In the genomic region with DNA sequence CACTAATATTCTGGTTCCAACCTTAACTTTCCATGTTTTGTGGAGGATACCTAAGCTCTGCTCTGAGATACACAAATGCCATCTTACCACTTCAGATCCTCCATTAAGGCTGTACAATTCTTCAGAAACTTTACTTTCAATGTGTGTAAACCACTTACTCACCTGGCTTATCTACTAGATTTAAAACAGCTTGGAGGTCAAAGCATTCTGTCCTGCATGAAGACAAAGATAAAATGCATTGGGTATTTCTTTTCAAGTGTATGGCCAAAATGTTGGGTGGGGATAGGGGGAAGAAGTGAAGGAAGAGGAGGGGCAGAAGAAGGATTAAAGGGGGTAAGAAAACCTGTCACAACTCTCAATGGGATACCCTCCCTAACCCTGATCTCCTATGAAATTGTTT, we compare ENCODE assay signal across 1 cellular context.
TF ChIP-seq lines count a peak whose summit lies in the region.

No MANE protein-coding gene starts in this region.

TF ChIP-seq in H1, 55 proteins besides CTCF, POLR2A, EP300 and RAD21 (continued from another document):
- TF ChIP-seq CHD2 (IDR thresholded peaks at IDR 0.05; ENCODE audit: low read length): no peak
- no peak for TF ChIP-seq CEBPB (IDR thresholded peaks at IDR 0.05; ENCODE audit: low read depth, low read length)
- no peak for TF ChIP-seq NANOG (IDR thresholded peaks at IDR 0.05; ENCODE audit: insufficient read depth, low read depth, low read length, poor library complexity, severe bottlenecking)
- no peak for TF ChIP-seq SP1 (IDR thresholded peaks at IDR 0.05; ENCODE audit: low read depth, low read length)
- no peak for TF ChIP-seq KDM4A (IDR thresholded peaks at IDR 0.05; ENCODE audit: low read depth, low read length, severe bottlenecking)
- TF ChIP-seq, protein P1, sequence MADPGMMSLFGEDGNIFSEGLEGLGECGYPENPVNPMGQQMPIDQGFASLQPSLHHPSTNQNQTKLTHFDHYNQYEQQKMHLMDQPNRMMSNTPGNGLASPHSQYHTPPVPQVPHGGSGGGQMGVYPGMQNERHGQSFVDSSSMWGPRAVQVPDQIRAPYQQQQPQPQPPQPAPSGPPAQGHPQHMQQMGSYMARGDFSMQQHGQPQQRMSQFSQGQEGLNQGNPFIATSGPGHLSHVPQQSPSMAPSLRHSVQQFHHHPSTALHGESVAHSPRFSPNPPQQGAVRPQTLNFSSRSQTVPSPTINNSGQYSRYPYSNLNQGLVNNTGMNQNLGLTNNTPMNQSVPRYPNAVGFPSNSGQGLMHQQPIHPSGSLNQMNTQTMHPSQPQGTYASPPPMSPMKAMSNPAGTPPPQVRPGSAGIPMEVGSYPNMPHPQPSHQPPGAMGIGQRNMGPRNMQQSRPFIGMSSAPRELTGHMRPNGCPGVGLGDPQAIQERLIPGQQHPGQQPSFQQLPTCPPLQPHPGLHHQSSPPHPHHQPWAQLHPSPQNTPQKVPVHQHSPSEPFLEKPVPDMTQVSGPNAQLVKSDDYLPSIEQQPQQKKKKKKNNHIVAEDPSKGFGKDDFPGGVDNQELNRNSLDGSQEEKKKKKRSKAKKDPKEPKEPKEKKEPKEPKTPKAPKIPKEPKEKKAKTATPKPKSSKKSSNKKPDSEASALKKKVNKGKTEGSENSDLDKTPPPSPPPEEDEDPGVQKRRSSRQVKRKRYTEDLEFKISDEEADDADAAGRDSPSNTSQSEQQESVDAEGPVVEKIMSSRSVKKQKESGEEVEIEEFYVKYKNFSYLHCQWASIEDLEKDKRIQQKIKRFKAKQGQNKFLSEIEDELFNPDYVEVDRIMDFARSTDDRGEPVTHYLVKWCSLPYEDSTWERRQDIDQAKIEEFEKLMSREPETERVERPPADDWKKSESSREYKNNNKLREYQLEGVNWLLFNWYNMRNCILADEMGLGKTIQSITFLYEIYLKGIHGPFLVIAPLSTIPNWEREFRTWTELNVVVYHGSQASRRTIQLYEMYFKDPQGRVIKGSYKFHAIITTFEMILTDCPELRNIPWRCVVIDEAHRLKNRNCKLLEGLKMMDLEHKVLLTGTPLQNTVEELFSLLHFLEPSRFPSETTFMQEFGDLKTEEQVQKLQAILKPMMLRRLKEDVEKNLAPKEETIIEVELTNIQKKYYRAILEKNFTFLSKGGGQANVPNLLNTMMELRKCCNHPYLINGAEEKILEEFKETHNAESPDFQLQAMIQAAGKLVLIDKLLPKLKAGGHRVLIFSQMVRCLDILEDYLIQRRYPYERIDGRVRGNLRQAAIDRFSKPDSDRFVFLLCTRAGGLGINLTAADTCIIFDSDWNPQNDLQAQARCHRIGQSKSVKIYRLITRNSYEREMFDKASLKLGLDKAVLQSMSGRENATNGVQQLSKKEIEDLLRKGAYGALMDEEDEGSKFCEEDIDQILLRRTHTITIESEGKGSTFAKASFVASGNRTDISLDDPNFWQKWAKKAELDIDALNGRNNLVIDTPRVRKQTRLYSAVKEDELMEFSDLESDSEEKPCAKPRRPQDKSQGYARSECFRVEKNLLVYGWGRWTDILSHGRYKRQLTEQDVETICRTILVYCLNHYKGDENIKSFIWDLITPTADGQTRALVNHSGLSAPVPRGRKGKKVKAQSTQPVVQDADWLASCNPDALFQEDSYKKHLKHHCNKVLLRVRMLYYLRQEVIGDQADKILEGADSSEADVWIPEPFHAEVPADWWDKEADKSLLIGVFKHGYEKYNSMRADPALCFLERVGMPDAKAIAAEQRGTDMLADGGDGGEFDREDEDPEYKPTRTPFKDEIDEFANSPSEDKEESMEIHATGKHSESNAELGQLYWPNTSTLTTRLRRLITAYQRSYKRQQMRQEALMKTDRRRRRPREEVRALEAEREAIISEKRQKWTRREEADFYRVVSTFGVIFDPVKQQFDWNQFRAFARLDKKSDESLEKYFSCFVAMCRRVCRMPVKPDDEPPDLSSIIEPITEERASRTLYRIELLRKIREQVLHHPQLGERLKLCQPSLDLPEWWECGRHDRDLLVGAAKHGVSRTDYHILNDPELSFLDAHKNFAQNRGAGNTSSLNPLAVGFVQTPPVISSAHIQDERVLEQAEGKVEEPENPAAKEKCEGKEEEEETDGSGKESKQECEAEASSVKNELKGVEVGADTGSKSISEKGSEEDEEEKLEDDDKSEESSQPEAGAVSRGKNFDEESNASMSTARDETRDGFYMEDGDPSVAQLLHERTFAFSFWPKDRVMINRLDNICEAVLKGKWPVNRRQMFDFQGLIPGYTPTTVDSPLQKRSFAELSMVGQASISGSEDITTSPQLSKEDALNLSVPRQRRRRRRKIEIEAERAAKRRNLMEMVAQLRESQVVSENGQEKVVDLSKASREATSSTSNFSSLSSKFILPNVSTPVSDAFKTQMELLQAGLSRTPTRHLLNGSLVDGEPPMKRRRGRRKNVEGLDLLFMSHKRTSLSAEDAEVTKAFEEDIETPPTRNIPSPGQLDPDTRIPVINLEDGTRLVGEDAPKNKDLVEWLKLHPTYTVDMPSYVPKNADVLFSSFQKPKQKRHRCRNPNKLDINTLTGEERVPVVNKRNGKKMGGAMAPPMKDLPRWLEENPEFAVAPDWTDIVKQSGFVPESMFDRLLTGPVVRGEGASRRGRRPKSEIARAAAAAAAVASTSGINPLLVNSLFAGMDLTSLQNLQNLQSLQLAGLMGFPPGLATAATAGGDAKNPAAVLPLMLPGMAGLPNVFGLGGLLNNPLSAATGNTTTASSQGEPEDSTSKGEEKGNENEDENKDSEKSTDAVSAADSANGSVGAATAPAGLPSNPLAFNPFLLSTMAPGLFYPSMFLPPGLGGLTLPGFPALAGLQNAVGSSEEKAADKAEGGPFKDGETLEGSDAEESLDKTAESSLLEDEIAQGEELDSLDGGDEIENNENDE (IDR thresholded peaks at IDR 0.05; ENCODE audit: insufficient replicate concordance, low read length): no peak
- TF ChIP-seq ZNF274 (IDR thresholded peaks at IDR 0.05; ENCODE audit: borderline replicate concordance, extremely low read depth, low read length): no peak
- no peak for TF ChIP-seq RBBP5 (IDR thresholded peaks at IDR 0.05; ENCODE audit: borderline replicate concordance, low read depth, low read length)
- TF ChIP-seq SIX5 (IDR thresholded peaks at IDR 0.05; ENCODE audit: low read depth, low read length): no peak
- TF ChIP-seq SUZ12 (IDR thresholded peaks at IDR 0.05; ENCODE audit: low read length): no peak
- TF ChIP-seq YY1 (IDR thresholded peaks at IDR 0.05; ENCODE audit: low read depth, low read length): no peak
- no peak for TF ChIP-seq POU5F1 (IDR thresholded peaks at IDR 0.05; ENCODE audit: low read depth, low read length)
